In genomic region chr5:3509290-3509689, GRCh38 we compare ENCODE assay signal across 23 cellular contexts.
DNase-seq lines count a peak whose midpoint lies in the region; ATAC-seq and TF ChIP-seq lines count a peak whose summit lies in the region.
"Had no signal": no experiment of that assay in that cellular context is flagged by ENCODE, and none has a peak within 500 bp of the region (broad histone marks: within the 10 kb centered on the region; RNA-seq: fewer than 3 reads in every experiment).

No MANE protein-coding gene starts in this region.

- H2AFZ ChIP-seq in neural progenitor cell (replicated peaks): no peak overlapping the region

- H3K27ac Mint-ChIP-seq in neural progenitor cell: no peak overlapping the region
- H3K27ac Mint-ChIP-seq: IgD-negative memory B cell had no signal

- H3K36me3 Mint-ChIP-seq in neural progenitor cell: peaks cover 4% of the 10 kb centered on the region
- H3K36me3 Mint-ChIP-seq: IgD-negative memory B cell had no signal

- no peak for ATAC-seq in HG03565 (IDR thresholded peaks at IDR 0.05; ENCODE audit: unreplicated experiment)
- ATAC-seq: body of pancreas, mucosa of descending colon had no signal

- no peaks in the 10 kb centered on the region for H3K4me1 ChIP-seq in neural progenitor cell
- H3K4me1 ChIP-seq: body of pancreas had no signal

- no peaks in the 10 kb centered on the region for H3K27me3 ChIP-seq in neural progenitor cell
- H3K27me3 ChIP-seq: body of pancreas had no signal

- H3K27ac ChIP-seq in neural progenitor cell: no peak overlapping the region
- H3K27ac ChIP-seq: body of pancreas, HL-60 had no signal

- in situ Hi-C loops in KBM-7 (cut with MboI; ENCODE audit: low pct_unique_long_range_greater_than_20kb, low sequenced_read_pairs): no loop called here

- no peak overlapping the region for H3K4me2 ChIP-seq in neural progenitor cell

- no peak overlapping the region for H3K4me3 ChIP-seq in GM12864 (ENCODE audit: low read depth, low read length)
- H3K4me3 ChIP-seq in neural progenitor cell: no peak overlapping the region
- H3K4me3 ChIP-seq: body of pancreas, mucosa of descending colon had no signal

- H3K27me3 Mint-ChIP-seq in neural progenitor cell (ENCODE audit: insufficient read depth, low read depth): peaks cover 2% of the 10 kb centered on the region
- H3K27me3 Mint-ChIP-seq: IgD-negative memory B cell had no signal

- H3K36me3 ChIP-seq in neural progenitor cell: no peaks in the 10 kb centered on the region

- DNase-seq in GM12864 (ENCODE audit: low read depth): no peak
- DNase-seq in KBM-7: peak; percentile 7
- DNase-seq in RPMI8226: peak; percentile 33
- DNase-seq in neural progenitor cell (ENCODE audit: low spot score): no peak
- DNase-seq in effector CD4-positive, alpha-beta T cell: no peak
- no peak for DNase-seq in DMS114 treated with DMSO at 0.1 percent for 48 hours (lab: John Stamatoyannopoulos, UW; ENCODE audit: unreplicated experiment)
- DNase-seq: activated CD8-positive, alpha-beta memory T cell treated with anti-CD3 and anti-CD28 coated beads, Interleukin-2, amount 50 U/mL, for 48 hours; activated effector memory CD4-positive, alpha-beta T cell treated with Interleukin-2 at 50 U/mL for 16 hours; body of pancreas; COR-L47; cortex of kidney; mucosa of descending colon; NCI-H1092 treated with DMSO at 0.1 percent for 48 hours; NCI-H2029 treated with DMSO at 0.1 percent for 48 hours; NCI-H446 treated with DMSO at 0.1 percent for 48 hours; SHP77; small intestine; stimulated activated CD4-positive, alpha-beta T cell treated with anti-CD3 and anti-CD28 coated beads, Interleukin-2, amount 100 ng/mL, for 48 hours; stimulated activated naive CD4-positive, alpha-beta T cell treated with Interleukin-2 at 50 U/mL for 16 hours; T-helper 1 cell had no signal

- H4K20me1 ChIP-seq in neural progenitor cell (ENCODE audit: low read depth): no peaks in the 10 kb centered on the region

- H3K79me2 ChIP-seq in neural progenitor cell (ENCODE audit: low read depth): no peaks in the 10 kb centered on the region

- no peak overlapping the region for H3K4me3 Mint-ChIP-seq in neural progenitor cell
- H3K4me3 Mint-ChIP-seq: IgD-negative memory B cell had no signal

- no peak overlapping the region for H3K9ac ChIP-seq in neural progenitor cell

- TF ChIP-seq CTCF in GM12864 (IDR thresholded peaks at IDR 0.05; ENCODE audit: low read depth, low read length, missing control alignments): peak; percentile 12
- TF ChIP-seq CTCF in neural progenitor cell (IDR thresholded peaks at IDR 0.05): peak; percentile 10

- peaks cover 11% of the 10 kb centered on the region for H3K9me3 ChIP-seq in neural progenitor cell (ENCODE audit: low read depth)

- peaks cover 30% of the 10 kb centered on the region for H3K4me1 Mint-ChIP-seq in neural progenitor cell
- H3K4me1 Mint-ChIP-seq: IgD-negative memory B cell had no signal

- no peaks in the 10 kb centered on the region for H3F3A ChIP-seq in neural progenitor cell (ENCODE audit: low read depth)

- peaks cover 23% of the 10 kb centered on the region for H3K9me3 Mint-ChIP-seq in neural progenitor cell

Comparison
In these comparisons a context has a peak if more than half of its experiments do, and no peak if none do; other contexts are left out.
1. DNase-seq: peak in KBM-7 (single experiment) and RPMI8226 (single experiment); none in GM12864 (single experiment), neural progenitor cell (single experiment), effector CD4-positive, alpha-beta T cell (single experiment) and DMS114 treated with DMSO at 0.1 percent for 48 hours (single experiment).